ENCODE assay signal across 14 cellular contexts in genomic region chr22:33896154-33896800, GRCh38. TPM values are rescaled to one million over a fixed set of nuclear protein-coding genes. Genes with fewer than 3 reads are reported as not detected.
A peak's percentile ranks its signal among the peaks of the same experiment; 100 is the strongest.
DNase-seq lines count a peak whose midpoint lies in the region; ATAC-seq and TF ChIP-seq lines count a peak whose summit lies in the region.
"Had no signal": no experiment of that assay in that cellular context is flagged by ENCODE, and none has a peak within 500 bp of the region (broad histone marks: within the 10 kb centered on the region; RNA-seq: fewer than 3 reads in every experiment).

No MANE protein-coding gene starts in this region.

- no peak overlapping the region for H3K27ac Mint-ChIP-seq in osteocyte (ENCODE audit: unreplicated experiment)
- H3K27ac Mint-ChIP-seq: stimulated activated naive CD8-positive, alpha-beta T cell treated with anti-CD3 and anti-CD28 coated beads, Interleukin-15, Interleukin-2, amounts not matched to agents 100 ng/mL and 50 ng/mL, for 24 hours had no signal

- peak; percentile 35 to 43 for DNase-seq in NCI-H526 (lab: John Stamatoyannopoulos, UW)
- no peak for DNase-seq in mucosa of descending colon
- DNase-seq in osteocyte (ENCODE audit: extremely low spot score, unreplicated experiment), result no peak
- DNase-seq in NCI-H446 treated with DMSO at 0.1 percent for 48 hours (lab: John Stamatoyannopoulos, UW), result no peak
- DNase-seq in CD1c-positive myeloid dendritic cell (ENCODE audit: extremely low spot score), result no peak
- no peak for DNase-seq in NCI-H1694 treated with DMSO at 0.1 percent for 48 hours (lab: John Stamatoyannopoulos, UW)
- DNase-seq: body of pancreas; C1 segment of cervical spinal cord; glutamatergic neuron; stimulated activated CD4-positive, alpha-beta T cell treated with anti-CD3 and anti-CD28 coated beads, Interleukin-2, amount 100 ng/mL, for 24 hours had no signal

- H3K36me3 ChIP-seq in mucosa of descending colon (ENCODE audit: low read depth), result no peaks in the 10 kb centered on the region

- H3K9me3 ChIP-seq in mucosa of descending colon, result no peaks in the 10 kb centered on the region
- H3K9me3 ChIP-seq: body of pancreas had no signal

- ATAC-seq in GM18867 (IDR thresholded peaks at IDR 0.05; ENCODE audit: unreplicated experiment) (peak; percentile 64), HG02571 (IDR thresholded peaks at IDR 0.05; ENCODE audit: unreplicated experiment) (peak; percentile 55), mucosa of descending colon (peak; percentile 17)
- ATAC-seq: body of pancreas had no signal

- H3K9me3 Mint-ChIP-seq in osteocyte (ENCODE audit: unreplicated experiment), result peaks cover 4% of the 10 kb centered on the region

- TF ChIP-seq CTCF in mucosa of descending colon (IDR thresholded peaks at IDR 0.05), result no peak
- TF ChIP-seq CTCF in osteocyte (IDR thresholded peaks at IDR 0.05), result no peak

- H3K36me3 Mint-ChIP-seq in osteocyte (ENCODE audit: unreplicated experiment), result no peaks in the 10 kb centered on the region

- intact Hi-C loops in mucosa of descending colon (cut with DNase I, micrococcal nuclease), result no loop called here

- peaks cover 12% of the 10 kb centered on the region for H3K4me1 Mint-ChIP-seq in osteocyte (ENCODE audit: unreplicated experiment)

- H3K4me1 ChIP-seq in mucosa of descending colon (ENCODE audit: low read depth), result peaks cover 2% of the 10 kb centered on the region

- no peak overlapping the region for H3K4me3 ChIP-seq in mucosa of descending colon
- H3K4me3 ChIP-seq: body of pancreas, lung had no signal

- no peak overlapping the region for H3K4me3 Mint-ChIP-seq in osteocyte (ENCODE audit: unreplicated experiment)
- H3K4me3 Mint-ChIP-seq: stimulated activated naive CD8-positive, alpha-beta T cell treated with anti-CD3 and anti-CD28 coated beads, Interleukin-15, Interleukin-2, amounts not matched to agents 100 ng/mL and 50 ng/mL, for 24 hours had no signal

- no peaks in the 10 kb centered on the region for H3K27me3 Mint-ChIP-seq in osteocyte (ENCODE audit: unreplicated experiment)
- H3K27me3 Mint-ChIP-seq: stimulated activated naive CD8-positive, alpha-beta T cell treated with anti-CD3 and anti-CD28 coated beads, Interleukin-15, Interleukin-2, amounts not matched to agents 100 ng/mL and 50 ng/mL, for 24 hours had no signal

RNA-seq across cellular contexts. Expression of gene LARGE1, which starts 24.0 kb away (rescaled TPM):
- total RNA-seq in mucosa of descending colon, result 10 to 100 TPM; 29.3 to 93.8 (median 67.7) TPM
- 17.6 and 20.7 TPM in 2 replicates for total RNA-seq in osteocyte

Comparison
In these comparisons a context has a peak if more than half of its experiments do, and no peak if none do; other contexts are left out.
1. DNase-seq: peak in NCI-H526 (2 of 2); none in mucosa of descending colon (0 of 3), osteocyte (single experiment), NCI-H446 treated with DMSO at 0.1 percent for 48 hours (single experiment), CD1c-positive myeloid dendritic cell (single experiment) and NCI-H1694 treated with DMSO at 0.1 percent for 48 hours (single experiment).
2. Peak in every context shown above with its lines, with median percentiles within 50 percentile points of each other: ATAC-seq.